Comparison of ENCODE assay signal across 26 cellular contexts in the genomic region with DNA sequence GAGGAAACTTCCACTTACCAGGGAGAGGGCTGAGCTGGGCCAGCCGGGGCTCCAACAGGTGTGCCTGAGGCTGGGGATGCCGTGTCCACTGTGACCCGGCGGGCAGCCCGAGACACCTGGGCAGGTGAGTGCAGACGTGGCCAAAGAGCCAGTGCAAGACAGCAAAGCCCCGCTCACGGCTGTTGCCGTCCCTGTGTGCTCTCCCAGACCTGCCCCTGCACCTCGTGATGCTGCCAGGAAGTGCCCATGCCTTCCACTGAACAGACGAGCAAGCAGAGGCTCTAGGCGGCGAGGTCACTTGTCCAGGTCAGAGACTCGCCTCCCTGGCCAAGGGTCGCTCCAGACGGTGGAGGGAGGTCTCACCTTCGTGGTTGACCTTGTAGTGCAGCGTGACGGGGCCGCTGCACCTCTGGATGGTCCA.
"Had no signal": no experiment of that assay in that cellular context is flagged by ENCODE, and none has a peak within 500 bp of the region (broad histone marks: within the 10 kb centered on the region; RNA-seq: fewer than 3 reads in every experiment).

No MANE protein-coding gene starts in this region.

- H3K4me3 Mint-ChIP-seq: activated CD4-positive, alpha-beta T cell treated with anti-CD3 and anti-CD28 coated beads, Interleukin-2, amount 10 ng/mL, durations not matched to agents 24 days and 14 days; activated CD8-positive, alpha-beta memory T cell treated with anti-CD3 and anti-CD28 coated beads, Interleukin-2, amount 10 ng/mL, durations not matched to agents 7 days and 5 days; activated naive CD4-positive, alpha-beta T cell treated with anti-CD3 and anti-CD28 coated beads for 36 hours; activated naive CD8-positive, alpha-beta T cell; activated T-cell treated with anti-CD3 and anti-CD28 coated beads, Interleukin-2, amount 50 U/mL, for 24 hours; activated T-helper 1 cell treated with anti-CD3 and anti-CD28 coated beads, Interleukin-12 subunit alpha, Interleukin-12 subunit beta, Interleukin-2, Interleukin-4 antibody, amounts not matched to agents 30 ng/mL and 10 ng/mL and 1 ng/mL, durations not matched to agents 14 hours and 24 hours and 36 hours had no signal

- H3K4me1 Mint-ChIP-seq: activated CD8-positive, alpha-beta memory T cell treated with anti-CD3 and anti-CD28 coated beads, Interleukin-2, amount 10 ng/mL, durations not matched to agents 7 days and 5 days had no signal

- H3K4me2 ChIP-seq: SK-N-SH had no signal

- H3K36me3 ChIP-seq: brain microvascular endothelial cell, cardiac muscle cell, SJCRH30 had no signal

- H3K27ac Mint-ChIP-seq: activated CD4-positive, alpha-beta T cell treated with anti-CD3 and anti-CD28 coated beads, Interleukin-2, amount 10 ng/mL, durations not matched to agents 24 days and 14 days; activated naive CD8-positive, alpha-beta T cell; activated T-helper 1 cell treated with anti-CD3 and anti-CD28 coated beads, Interleukin-12 subunit alpha, Interleukin-12 subunit beta, Interleukin-2, Interleukin-4 antibody, amounts not matched to agents 30 ng/mL and 10 ng/mL and 1 ng/mL, durations not matched to agents 14 hours and 24 hours and 36 hours had no signal

- H3K9me3 ChIP-seq: SK-N-SH had no signal

- H3K27ac ChIP-seq: brain microvascular endothelial cell, cardiac muscle cell, SJCRH30 had no signal

- H3K4me3 ChIP-seq: cardiac muscle cell, SJCRH30 had no signal

- DNase-seq: activated CD4-positive, alpha-beta T cell treated with anti-CD3 and anti-CD28 coated beads, Interleukin-2, amount 10 ng/mL, durations not matched to agents 24 days and 14 days; activated CD4-positive, alpha-beta T cell treated with anti-CD3 and anti-CD28 coated beads, Interleukin-2, amount 50 U/mL, for 48 hours; activated CD4-positive, CD25-positive, alpha-beta regulatory T cell treated with anti-CD3 and anti-CD28 coated beads, Interleukin-2, amount 50 U/mL, for 72 hours; activated CD8-positive, alpha-beta memory T cell treated with anti-CD3 and anti-CD28 coated beads, Interleukin-2, amount 10 ng/mL, durations not matched to agents 7 days and 5 days; activated gamma-delta T cell; activated naive CD4-positive, alpha-beta T cell treated with anti-CD3 and anti-CD28 coated beads for 36 hours; activated T-cell treated with anti-CD3 and anti-CD28 coated beads, Interleukin-2, amount 50 U/mL, for 24 hours; brain microvascular endothelial cell; Kasumi-1; KBM-7; NCI-H1105 treated with DMSO at 0.1 percent for 48 hours; NCI-H1436 treated with DMSO at 0.1 percent for 48 hours; NCI-H1930; NCI-H2171; NCI-H2227 treated with DMSO at 0.1 percent for 48 hours; NCI-H446 treated with DMSO at 0.1 percent for 48 hours; NCI-H524 treated with DMSO at 0.1 percent for 48 hours; NCI-H748 treated with DMSO at 0.1 percent for 48 hours; RPMI8226; SW 1271 had no signal

- H3K27me3 ChIP-seq: cardiac muscle cell had no signal

- H3K9me3 Mint-ChIP-seq: activated CD4-positive, alpha-beta T cell treated with anti-CD3 and anti-CD28 coated beads, Interleukin-2, amount 10 ng/mL, durations not matched to agents 24 days and 14 days; activated naive CD4-positive, alpha-beta T cell treated with anti-CD3 and anti-CD28 coated beads for 36 hours; activated T-cell treated with anti-CD3 and anti-CD28 coated beads, Interleukin-2, amount 50 U/mL, for 24 hours had no signal

- H3K27me3 Mint-ChIP-seq: activated CD4-positive, alpha-beta T cell treated with anti-CD3 and anti-CD28 coated beads, Interleukin-2, amount 10 ng/mL, durations not matched to agents 24 days and 14 days; activated CD8-positive, alpha-beta memory T cell treated with anti-CD3 and anti-CD28 coated beads, Interleukin-2, amount 10 ng/mL, durations not matched to agents 7 days and 5 days; activated naive CD8-positive, alpha-beta T cell; activated T-cell treated with anti-CD3 and anti-CD28 coated beads, Interleukin-2, amount 50 U/mL, for 24 hours had no signal

- ATAC-seq: activated CD8-positive, alpha-beta memory T cell treated with anti-CD3 and anti-CD28 coated beads, Interleukin-2, amount 10 ng/mL, durations not matched to agents 7 days and 5 days; Right ventricle myocardium inferior had no signal

- H3K9ac ChIP-seq: SK-N-SH had no signal
